In genomic region chr1:227562037-227562436, GRCh38 we compare ENCODE assay signal across 1 cellular context.
TF ChIP-seq lines count a peak whose summit lies in the region.

No MANE protein-coding gene starts in this region.

TF ChIP-seq in HEK293, 187 proteins besides CTCF, POLR2A, EP300 and RAD21 (continued from another document):
- TF ChIP-seq PRDM2 (tag by site-specific recombination; IDR thresholded peaks at IDR 0.05; ENCODE audit: borderline replicate concordance) (peak; percentile 62; the same call in 1 of the 2 replicates), ZNF274 (IDR thresholded peaks at IDR 0.05; ENCODE audit: low read length) (no peak), ZNF274 (tag by site-specific recombination; IDR thresholded peaks at IDR 0.05; ENCODE audit: borderline replicate concordance) (0 out of 2 replicates have a peak, but pooled peaks have one; percentile 21)
- TF ChIP-seq, protein P1, sequence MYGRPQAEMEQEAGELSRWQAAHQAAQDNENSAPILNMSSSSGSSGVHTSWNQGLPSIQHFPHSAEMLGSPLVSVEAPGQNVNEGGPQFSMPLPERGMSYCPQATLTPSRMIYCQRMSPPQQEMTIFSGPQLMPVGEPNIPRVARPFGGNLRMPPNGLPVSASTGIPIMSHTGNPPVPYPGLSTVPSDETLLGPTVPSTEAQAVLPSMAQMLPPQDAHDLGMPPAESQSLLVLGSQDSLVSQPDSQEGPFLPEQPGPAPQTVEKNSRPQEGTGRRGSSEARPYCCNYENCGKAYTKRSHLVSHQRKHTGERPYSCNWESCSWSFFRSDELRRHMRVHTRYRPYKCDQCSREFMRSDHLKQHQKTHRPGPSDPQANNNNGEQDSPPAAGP (tag by site-specific recombination; IDR thresholded peaks at IDR 0.05) = no peak
